Comparison of ENCODE assay signal across 8 cellular contexts in genomic region chr4:112234952-112235609, GRCh38. TPM values are rescaled to one million over a fixed set of nuclear protein-coding genes. Genes with fewer than 3 reads are reported as not detected.
DNase-seq lines count a peak whose midpoint lies in the region; ATAC-seq and TF ChIP-seq lines count a peak whose summit lies in the region.

No MANE protein-coding gene starts in this region.

- H3K9me3 ChIP-seq in hepatocyte (ENCODE audit: low read depth) = no peaks in the 10 kb centered on the region

- WGBS in hepatocyte (ENCODE audit: low lambda C conversion rate, missing lambda C conversion rate) = 54% methylated on average over 3 of the region's 3 CpGs

- H3K9me2 ChIP-seq in hepatocyte (replicated peaks; ENCODE audit: insufficient read depth) = no peaks in the 10 kb centered on the region

- H3K9me3 Mint-ChIP-seq in stimulated activated memory B cell treated with anti-CD40 and anti-IgM and Interleukin-4, amounts not matched to agents 10 μg/mL and 1 μg/mL and 100 μg/mL, for 72 hours = no peaks in the 10 kb centered on the region

- H3K4me2 ChIP-seq in hepatocyte = peak overlapping the region; percentile 74

- peak; percentile 86 for TF ChIP-seq CTCF in hepatocyte (IDR thresholded peaks at IDR 0.05; ENCODE audit: poor library complexity)

- H3K4me1 ChIP-seq in hepatocyte (ENCODE audit: insufficient read depth) = peaks cover 13% of the 10 kb centered on the region

- no peaks in the 10 kb centered on the region for H3K27me3 Mint-ChIP-seq in stimulated activated memory B cell treated with anti-CD40 and anti-IgM and Interleukin-4, amounts not matched to agents 10 μg/mL and 1 μg/mL and 100 μg/mL, for 72 hours

- H3K36me3 Mint-ChIP-seq in stimulated activated memory B cell treated with anti-CD40 and anti-IgM and Interleukin-4, amounts not matched to agents 10 μg/mL and 1 μg/mL and 100 μg/mL, for 72 hours = peaks cover 12% of the 10 kb centered on the region

- ATAC-seq in stimulated activated memory B cell treated with anti-CD40 and anti-IgM and Interleukin-4, amounts not matched to agents 10 μg/mL and 1 μg/mL and 100 μg/mL, for 72 hours = no peak
- ATAC-seq in HG02623 (IDR thresholded peaks at IDR 0.05; ENCODE audit: unreplicated experiment) = no peak

- peaks cover 76% of the 10 kb centered on the region for H3K79me2 ChIP-seq in hepatocyte

- H3K4me1 Mint-ChIP-seq in stimulated activated memory B cell treated with anti-CD40 and anti-IgM and Interleukin-4, amounts not matched to agents 10 μg/mL and 1 μg/mL and 100 μg/mL, for 72 hours = peaks cover 46% of the 10 kb centered on the region

- H3K27ac Mint-ChIP-seq in stimulated activated memory B cell treated with anti-CD40 and anti-IgM and Interleukin-4, amounts not matched to agents 10 μg/mL and 1 μg/mL and 100 μg/mL, for 72 hours = no peak overlapping the region

- H3K27ac ChIP-seq in hepatocyte = no peak overlapping the region

- H3K4me3 ChIP-seq in hepatocyte = no peak overlapping the region

- DNase-seq in DMS53 (lab: John Stamatoyannopoulos, UW) (peak; percentile 70), HuH-7.5 (ENCODE audit: low spot score) (peak; percentile 44), SHP77 treated with DMSO at 0.1 percent for 48 hours (lab: John Stamatoyannopoulos, UW) (peak; percentile 8), astrocyte of the hippocampus (ENCODE audit: low read depth, low spot score) (peak; percentile 86), hepatocyte (ENCODE audit: low spot score) (peak; percentile 85), smooth muscle cell of the brain vasculature (ENCODE audit: low read depth, low spot score) (peak; percentile 49)

- H3K4me3 Mint-ChIP-seq in stimulated activated memory B cell treated with anti-CD40 and anti-IgM and Interleukin-4, amounts not matched to agents 10 μg/mL and 1 μg/mL and 100 μg/mL, for 72 hours = no peak overlapping the region

- H3K27me3 ChIP-seq in hepatocyte = no peaks in the 10 kb centered on the region

- H2AFZ ChIP-seq in hepatocyte = no peak overlapping the region

- no peaks in the 10 kb centered on the region for H3K36me3 ChIP-seq in hepatocyte (replicated peaks; ENCODE audit: insufficient read depth, low read depth)

- no peaks in the 10 kb centered on the region for H4K20me1 ChIP-seq in hepatocyte (ENCODE audit: insufficient read depth, poor library complexity, severe bottlenecking)

RNA-seq across cellular contexts. Expression of gene AP1AR, which starts 3.5 kb away (rescaled TPM):
- 36.8 and 48.1 TPM in 2 replicates for total RNA-seq in hepatocyte
- 19.4 and 22.6 TPM in 2 replicates for polyA plus RNA-seq in hepatocyte

RNA-seq across cellular contexts. Expression of gene TIFA, which starts 50.6 kb away (rescaled TPM):
- total RNA-seq in hepatocyte = 20.2 and 21.7 TPM in 2 replicates
- 16.5 and 18.3 TPM in 2 replicates for polyA plus RNA-seq in hepatocyte

Comparison
In these comparisons a context has a peak if more than half of its experiments do, and no peak if none do; other contexts are left out.
1. DNase-seq: peak in every context shown above with its lines; median percentile 86 in astrocyte of the hippocampus; 85 in hepatocyte; 70 in DMS53; 49 in smooth muscle cell of the brain vasculature; 44 in HuH-7.5; 8 in SHP77 treated with DMSO at 0.1 percent for 48 hours.